8 cellular contexts compared by ENCODE assay signal in the genomic region with DNA sequence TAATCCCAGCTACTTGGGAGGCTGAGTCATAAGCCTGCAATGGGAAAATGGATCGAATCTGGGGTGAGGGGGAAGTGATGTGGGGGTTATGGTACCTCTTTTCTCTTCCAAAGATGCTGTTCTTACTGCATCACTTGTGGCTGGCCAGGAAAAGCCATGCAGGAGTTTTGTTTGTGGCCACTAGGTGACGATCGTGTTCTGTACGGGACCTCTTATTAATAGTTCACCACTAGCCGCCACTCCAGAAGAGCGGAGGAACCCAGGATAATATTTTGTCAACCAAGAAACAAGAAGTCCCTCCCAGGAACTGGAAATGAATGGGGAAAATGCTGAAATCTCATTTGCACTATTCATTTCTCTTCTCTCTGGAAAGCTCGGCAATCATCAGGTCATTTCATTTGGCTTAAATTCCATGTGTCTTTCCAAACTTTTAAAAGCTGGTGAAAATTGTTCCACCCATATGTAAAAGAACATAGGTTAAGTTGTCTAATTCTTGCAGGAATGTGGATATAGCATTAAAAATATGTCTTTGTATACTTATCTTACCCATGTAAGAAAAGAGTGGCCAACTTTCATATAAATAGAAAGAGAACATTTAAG.
DNase-seq lines count a peak whose midpoint lies in the region; ATAC-seq and TF ChIP-seq lines count a peak whose summit lies in the region.

No MANE protein-coding gene starts in this region.

- no peaks in the 10 kb centered on the region for H3K9me3 Mint-ChIP-seq in central memory CD8-positive, alpha-beta T cell

- H3K27me3 Mint-ChIP-seq in central memory CD8-positive, alpha-beta T cell = no peaks in the 10 kb centered on the region

- DNase-seq in AG08395 (ENCODE audit: low spot score) = peak; percentile 79
- no peak for DNase-seq in GM13976 (ENCODE audit: low spot score)
- DNase-seq in MV-4-11 (lab: John Stamatoyannopoulos, UW) = peak; percentile 74
- DNase-seq in SHP77 treated with DMSO at 0.1 percent for 48 hours (lab: John Stamatoyannopoulos, UW) = peak; percentile 60
- DNase-seq in central memory CD8-positive, alpha-beta T cell (ENCODE audit: low spot score in 2 of 2) = no peak
- DNase-seq in kidney glomerular epithelial cell (lab: John Stamatoyannopoulos, UW) = peak; percentile 73
- peak; percentile 40 for DNase-seq in stimulated activated CD4-positive, alpha-beta T cell treated with anti-CD3 and anti-CD28 coated beads, Interleukin-4, amount 100 ng/mL, for 24 hours

- H3K27ac Mint-ChIP-seq in central memory CD8-positive, alpha-beta T cell (ENCODE audit: low read depth) = peak overlapping the region; percentile 57

- TF ChIP-seq CTCF in GM13976 (IDR thresholded peaks at IDR 0.05; ENCODE audit: borderline replicate concordance, control extremely low read depth, extremely low read depth, insufficient read depth, missing control alignments) = peak; percentile 78

- in situ Hi-C loops in GM13976 (cut with MboI; ENCODE audit: low sequenced_read_pairs, unreplicated experiment) = loop anchor here (10.0 kb wide), 1 partner anchor 151 kb away; no protein-coding TSS in a partner anchor

- peaks cover 31% of the 10 kb centered on the region for H3K36me3 Mint-ChIP-seq in central memory CD8-positive, alpha-beta T cell (ENCODE audit: insufficient read depth)

- peaks cover 68% of the 10 kb centered on the region for H3K4me1 Mint-ChIP-seq in central memory CD8-positive, alpha-beta T cell

- peak overlapping the region; percentile 7 for H3K4me3 Mint-ChIP-seq in central memory CD8-positive, alpha-beta T cell

- peak; percentile 96 for ATAC-seq in HG02642 (IDR thresholded peaks at IDR 0.05; ENCODE audit: poor library complexity, unreplicated experiment)
- ATAC-seq in central memory CD8-positive, alpha-beta T cell (replicated peaks; ENCODE audit: extremely low read depth, poor library complexity, severe bottlenecking) = no peak

Comparison
In these comparisons a context has a peak if more than half of its experiments do, and no peak if none do; other contexts are left out.
1. DNase-seq: peak in AG08395 (single experiment), MV-4-11 (single experiment), SHP77 treated with DMSO at 0.1 percent for 48 hours (single experiment), kidney glomerular epithelial cell (single experiment) and stimulated activated CD4-positive, alpha-beta T cell treated with anti-CD3 and anti-CD28 coated beads, Interleukin-4, amount 100 ng/mL, for 24 hours (single experiment); none in GM13976 (single experiment) and central memory CD8-positive, alpha-beta T cell (0 of 2).